ENCODE assay signal across 8 cellular contexts in the genomic region with DNA sequence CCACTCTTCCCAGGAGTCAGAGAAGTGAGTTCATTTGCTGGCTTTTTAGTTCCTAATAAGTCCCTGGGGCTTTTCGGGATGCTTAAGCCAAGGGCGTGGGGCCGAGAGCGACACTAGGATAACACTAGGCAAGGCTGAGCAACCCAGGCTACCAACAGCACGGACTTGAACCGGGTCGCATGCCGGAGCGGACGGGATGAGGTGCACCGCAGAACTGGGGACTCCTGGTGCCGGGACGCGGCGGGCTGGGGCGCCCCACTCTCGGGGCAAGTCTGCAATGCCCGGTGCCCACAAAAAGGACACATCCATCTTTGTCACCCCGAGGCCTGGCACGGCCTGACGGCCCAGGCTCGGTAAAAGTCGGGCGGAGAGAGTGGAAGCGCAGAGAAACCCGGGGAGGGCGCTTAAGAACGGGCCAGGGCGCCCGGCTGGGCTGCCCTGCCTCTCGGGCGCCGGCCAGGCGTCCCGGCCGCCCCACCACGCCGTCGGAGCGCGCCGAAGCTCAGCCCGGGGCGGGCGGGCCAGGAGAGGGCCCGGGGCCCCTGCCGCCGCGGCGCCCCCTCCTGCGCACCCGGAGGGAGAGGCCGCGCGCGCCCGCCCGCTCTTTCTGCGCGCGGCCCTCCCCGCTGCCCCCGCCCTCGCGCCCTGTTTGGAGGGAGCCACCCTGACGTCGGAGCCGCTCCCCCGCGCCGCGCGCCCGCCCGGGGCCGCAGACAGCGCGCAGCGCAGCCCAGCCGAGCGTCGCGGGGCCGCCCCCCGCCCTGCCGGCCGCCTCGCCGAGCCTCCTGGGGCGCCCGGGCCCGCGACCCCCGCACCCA. TPM values are rescaled to one million over a fixed set of nuclear protein-coding genes. Genes with fewer than 3 reads are reported as not detected.
DNase-seq lines count a peak whose midpoint lies in the region; ATAC-seq and TF ChIP-seq lines count a peak whose summit lies in the region.

A gene with protein sequence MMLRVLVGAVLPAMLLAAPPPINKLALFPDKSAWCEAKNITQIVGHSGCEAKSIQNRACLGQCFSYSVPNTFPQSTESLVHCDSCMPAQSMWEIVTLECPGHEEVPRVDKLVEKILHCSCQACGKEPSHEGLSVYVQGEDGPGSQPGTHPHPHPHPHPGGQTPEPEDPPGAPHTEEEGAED (plus strand): TSS at position 710 of the 818 bp plus-strand sequence. CDS start 10,720 bp downstream, outside the sequence.

- H3K4me3 ChIP-seq in BJ (ENCODE audit: low read depth, low read length) = peak within 1 kb of the TSS; percentile 63
- peak within 1 kb of the TSS; percentile 65 for H3K4me3 ChIP-seq in astrocyte of the spinal cord (ENCODE audit: low read depth, low read length)

- CTCF ChIA-PET in BJ (lab: Yijun Ruan, JAX) = interaction anchor here (0.8 to 1.4 kb wide), 7 partner anchors 9 to 270 kb away, joined by 3 to 4 read pairs (median 4); no protein-coding TSS in a partner anchor

- in situ Hi-C loops in astrocyte of the spinal cord (cut with HindIII; ENCODE audit: low sequenced_read_pairs) = loop anchor here (25.0 kb wide), 2 partner anchors 207 to 307 kb away; no protein-coding TSS in a partner anchor

- H3K36me3 ChIP-seq in BJ (ENCODE audit: control insufficient read depth, insufficient read depth, low read length) = no peaks in the 10 kb centered on the region; the same call in 1 of the 2 replicates

- POLR2A ChIA-PET in BJ (lab: Charles Lee) = no interaction called here

- ATAC-seq in HG02981 (IDR thresholded peaks at IDR 0.05; ENCODE audit: unreplicated experiment) (peak; percentile 46), sciatic nerve (peak; percentile 63), HG02588 (IDR thresholded peaks at IDR 0.05; ENCODE audit: unreplicated experiment) (no peak)

- no peaks in the 10 kb centered on the region for H3K27me3 ChIP-seq in BJ (ENCODE audit: control insufficient read depth, insufficient read depth, low read length)

- TF ChIP-seq CTCF in BJ (IDR thresholded peaks at IDR 0.05; ENCODE audit: insufficient read depth, low read depth, low read length) (no peak), astrocyte of the spinal cord (IDR thresholded peaks at IDR 0.05; ENCODE audit: low read depth, low read length) (no peak)

- intact Hi-C loops in sciatic nerve (cut with DNase I) = no loop called here

- DNase-seq in BJ (ENCODE audit: low read depth) (no peak), T-helper 9 cell (peak; percentile 63), astrocyte of the spinal cord (ENCODE audit: low read depth, low spot score) (peak; percentile 74), hypothalamus (lab: John Stamatoyannopoulos, UW) (peak in 28 of 51 donors; percentile 7 to 68 (median 32)), sciatic nerve (ENCODE audit: low spot score) (peak; percentile 86), OCI-M2 (lab: John Stamatoyannopoulos, UW; ENCODE audit: unreplicated experiment) (no peak)

RNA-seq across cellular contexts. Expression of the gene that starts here (rescaled TPM):
- polyA plus RNA-seq in BJ (2011; rRNA removed) = 109 and 171 TPM in 2 replicates
- polyA minus RNA-seq in BJ (2011; rRNA and poly(A)+ RNA removed) = 134 and 156 TPM in 2 replicates
- 119 TPM for total RNA-seq in sciatic nerve

Comparison
In these comparisons a context has a peak if more than half of its experiments do, and no peak if none do; other contexts are left out.
1. DNase-seq: peak in T-helper 9 cell (single experiment), astrocyte of the spinal cord (single experiment), hypothalamus (28 of 51) and sciatic nerve (single experiment); none in BJ (single experiment) and OCI-M2 (single experiment).